ENCODE assay signal across 1 cellular context in the genomic region with DNA sequence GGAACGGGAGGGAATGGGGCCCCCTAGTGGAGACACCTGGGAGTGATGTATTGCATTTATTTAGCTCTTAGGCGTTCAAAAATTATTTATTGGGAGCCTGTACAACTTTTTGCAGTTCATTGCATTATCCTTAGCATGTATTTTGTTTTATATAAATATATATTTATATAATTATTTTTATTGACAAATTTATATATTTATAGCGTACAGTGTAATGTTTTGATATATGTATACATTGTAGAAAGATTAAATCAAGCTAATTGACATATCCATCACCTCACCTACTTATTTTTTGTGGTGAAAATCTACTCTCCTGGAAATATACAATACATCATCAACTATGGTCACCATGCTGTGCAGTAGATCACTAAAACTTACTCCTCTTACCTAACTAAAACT.
TF ChIP-seq lines count a peak whose summit lies in the region.

No MANE protein-coding gene starts in this region.

TF ChIP-seq in K562, 482 proteins besides CTCF, POLR2A, EP300 and RAD21 (continued from another document):
- TF ChIP-seq, protein P1, sequence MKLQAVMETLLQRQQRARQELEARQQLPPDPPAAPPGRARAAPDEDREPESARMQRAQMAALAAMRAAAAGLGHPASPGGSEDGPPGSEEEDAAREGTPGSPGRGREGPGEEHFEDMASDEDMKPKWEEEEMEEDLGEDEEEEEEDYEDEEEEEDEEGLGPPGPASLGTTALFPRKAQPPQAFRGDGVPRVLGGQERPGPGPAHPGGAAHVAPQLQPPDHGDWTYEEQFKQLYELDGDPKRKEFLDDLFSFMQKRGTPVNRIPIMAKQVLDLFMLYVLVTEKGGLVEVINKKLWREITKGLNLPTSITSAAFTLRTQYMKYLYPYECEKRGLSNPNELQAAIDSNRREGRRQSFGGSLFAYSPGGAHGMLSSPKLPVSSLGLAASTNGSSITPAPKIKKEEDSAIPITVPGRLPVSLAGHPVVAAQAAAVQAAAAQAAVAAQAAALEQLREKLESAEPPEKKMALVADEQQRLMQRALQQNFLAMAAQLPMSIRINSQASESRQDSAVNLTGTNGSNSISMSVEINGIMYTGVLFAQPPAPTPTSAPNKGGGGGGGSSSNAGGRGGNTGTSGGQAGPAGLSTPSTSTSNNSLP (IDR thresholded peaks at IDR 0.05; ENCODE audit: borderline replicate concordance, low read depth, low read length) = peak; percentile 92; the same call in 1 of the 2 replicates
- TF ChIP-seq CBX3 (IDR thresholded peaks at IDR 0.05; ENCODE audit: borderline replicate concordance in 1 of 2, low read length in 2 of 2) = peak in 1 of 2 experiments; percentile 95; a peak in 2 of 3 replicates
- 0 out of 2 replicates have a peak, but pooled peaks have one; percentile 55 for TF ChIP-seq GATAD2B (IDR thresholded peaks at IDR 0.05; ENCODE audit: borderline replicate concordance)
- peak; percentile 22; the same call in 1 of the 2 replicates for TF ChIP-seq TOE1 (IDR thresholded peaks at IDR 0.05; ENCODE audit: borderline replicate concordance)
- no peak for TF ChIP-seq TOE1 (CRISPR knock-in tag; IDR thresholded peaks at IDR 0.05; ENCODE audit: borderline replicate concordance, low read depth)
- TF ChIP-seq, protein P2, sequence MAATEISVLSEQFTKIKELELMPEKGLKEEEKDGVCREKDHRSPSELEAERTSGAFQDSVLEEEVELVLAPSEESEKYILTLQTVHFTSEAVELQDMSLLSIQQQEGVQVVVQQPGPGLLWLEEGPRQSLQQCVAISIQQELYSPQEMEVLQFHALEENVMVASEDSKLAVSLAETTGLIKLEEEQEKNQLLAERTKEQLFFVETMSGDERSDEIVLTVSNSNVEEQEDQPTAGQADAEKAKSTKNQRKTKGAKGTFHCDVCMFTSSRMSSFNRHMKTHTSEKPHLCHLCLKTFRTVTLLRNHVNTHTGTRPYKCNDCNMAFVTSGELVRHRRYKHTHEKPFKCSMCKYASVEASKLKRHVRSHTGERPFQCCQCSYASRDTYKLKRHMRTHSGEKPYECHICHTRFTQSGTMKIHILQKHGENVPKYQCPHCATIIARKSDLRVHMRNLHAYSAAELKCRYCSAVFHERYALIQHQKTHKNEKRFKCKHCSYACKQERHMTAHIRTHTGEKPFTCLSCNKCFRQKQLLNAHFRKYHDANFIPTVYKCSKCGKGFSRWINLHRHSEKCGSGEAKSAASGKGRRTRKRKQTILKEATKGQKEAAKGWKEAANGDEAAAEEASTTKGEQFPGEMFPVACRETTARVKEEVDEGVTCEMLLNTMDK (IDR thresholded peaks at IDR 0.05; ENCODE audit: borderline replicate concordance, insufficient read depth, low read depth, low read length, poor library complexity, severe bottlenecking) = peak; percentile 84
- TF ChIP-seq, protein P3, sequence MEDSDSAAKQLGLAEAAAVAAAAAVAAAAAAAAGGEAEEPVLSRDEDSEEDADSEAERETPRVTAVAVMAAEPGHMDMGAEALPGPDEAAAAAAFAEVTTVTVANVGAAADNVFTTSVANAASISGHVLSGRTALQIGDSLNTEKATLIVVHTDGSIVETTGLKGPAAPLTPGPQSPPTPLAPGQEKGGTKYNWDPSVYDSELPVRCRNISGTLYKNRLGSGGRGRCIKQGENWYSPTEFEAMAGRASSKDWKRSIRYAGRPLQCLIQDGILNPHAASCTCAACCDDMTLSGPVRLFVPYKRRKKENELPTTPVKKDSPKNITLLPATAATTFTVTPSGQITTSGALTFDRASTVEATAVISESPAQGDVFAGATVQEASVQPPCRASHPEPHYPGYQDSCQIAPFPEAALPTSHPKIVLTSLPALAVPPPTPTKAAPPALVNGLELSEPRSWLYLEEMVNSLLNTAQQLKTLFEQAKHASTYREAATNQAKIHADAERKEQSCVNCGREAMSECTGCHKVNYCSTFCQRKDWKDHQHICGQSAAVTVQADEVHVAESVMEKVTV (CRISPR knock-in tag; IDR thresholded peaks at IDR 0.05) = peak; percentile 55
- TF ChIP-seq, protein P4, sequence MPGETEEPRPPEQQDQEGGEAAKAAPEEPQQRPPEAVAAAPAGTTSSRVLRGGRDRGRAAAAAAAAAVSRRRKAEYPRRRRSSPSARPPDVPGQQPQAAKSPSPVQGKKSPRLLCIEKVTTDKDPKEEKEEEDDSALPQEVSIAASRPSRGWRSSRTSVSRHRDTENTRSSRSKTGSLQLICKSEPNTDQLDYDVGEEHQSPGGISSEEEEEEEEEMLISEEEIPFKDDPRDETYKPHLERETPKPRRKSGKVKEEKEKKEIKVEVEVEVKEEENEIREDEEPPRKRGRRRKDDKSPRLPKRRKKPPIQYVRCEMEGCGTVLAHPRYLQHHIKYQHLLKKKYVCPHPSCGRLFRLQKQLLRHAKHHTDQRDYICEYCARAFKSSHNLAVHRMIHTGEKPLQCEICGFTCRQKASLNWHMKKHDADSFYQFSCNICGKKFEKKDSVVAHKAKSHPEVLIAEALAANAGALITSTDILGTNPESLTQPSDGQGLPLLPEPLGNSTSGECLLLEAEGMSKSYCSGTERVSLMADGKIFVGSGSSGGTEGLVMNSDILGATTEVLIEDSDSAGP (CRISPR knock-in tag; IDR thresholded peaks at IDR 0.05) = no peak
- TF ChIP-seq RCOR1 (IDR thresholded peaks at IDR 0.05; ENCODE audit: borderline replicate concordance in 1 of 2, low read depth in 2 of 2, low read length in 2 of 2) = peak in 1 of 2 experiments; percentile 64; a peak in 1 of 4 replicates
- TF ChIP-seq, protein P5, sequence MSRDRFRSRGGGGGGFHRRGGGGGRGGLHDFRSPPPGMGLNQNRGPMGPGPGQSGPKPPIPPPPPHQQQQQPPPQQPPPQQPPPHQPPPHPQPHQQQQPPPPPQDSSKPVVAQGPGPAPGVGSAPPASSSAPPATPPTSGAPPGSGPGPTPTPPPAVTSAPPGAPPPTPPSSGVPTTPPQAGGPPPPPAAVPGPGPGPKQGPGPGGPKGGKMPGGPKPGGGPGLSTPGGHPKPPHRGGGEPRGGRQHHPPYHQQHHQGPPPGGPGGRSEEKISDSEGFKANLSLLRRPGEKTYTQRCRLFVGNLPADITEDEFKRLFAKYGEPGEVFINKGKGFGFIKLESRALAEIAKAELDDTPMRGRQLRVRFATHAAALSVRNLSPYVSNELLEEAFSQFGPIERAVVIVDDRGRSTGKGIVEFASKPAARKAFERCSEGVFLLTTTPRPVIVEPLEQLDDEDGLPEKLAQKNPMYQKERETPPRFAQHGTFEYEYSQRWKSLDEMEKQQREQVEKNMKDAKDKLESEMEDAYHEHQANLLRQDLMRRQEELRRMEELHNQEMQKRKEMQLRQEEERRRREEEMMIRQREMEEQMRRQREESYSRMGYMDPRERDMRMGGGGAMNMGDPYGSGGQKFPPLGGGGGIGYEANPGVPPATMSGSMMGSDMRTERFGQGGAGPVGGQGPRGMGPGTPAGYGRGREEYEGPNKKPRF (IDR thresholded peaks at IDR 0.05; ENCODE audit: low read depth, low read length) = no peak
